ENCODE assay signal across 7 cellular contexts in genomic region chr20:35776513-35777101, GRCh38. TPM values are rescaled to one million over a fixed set of nuclear protein-coding genes. Genes with fewer than 3 reads are reported as not detected.
DNase-seq lines count a peak whose midpoint lies in the region; ATAC-seq and TF ChIP-seq lines count a peak whose summit lies in the region.

No MANE protein-coding gene starts in this region.

- H2BK15ac ChIP-seq in IMR-90 (ENCODE audit: low read depth, low read length): no peak overlapping the region

- no peak overlapping the region for H4K91ac ChIP-seq in IMR-90 (ENCODE audit: insufficient read depth, low read depth, low read length)

- no peak overlapping the region for H4K5ac ChIP-seq in IMR-90 (ENCODE audit: low read depth, low read length)

- no peak overlapping the region for H3K18ac ChIP-seq in IMR-90 (ENCODE audit: low read depth, low read length)

- in situ Hi-C loops in IMR-90 (cut with MboI; ENCODE audit: low sequenced_read_pairs) (no loop called here), SK-MEL-5 (cut with HindIII; ENCODE audit: low pct_unique_long_range_greater_than_20kb, low sequenced_read_pairs) (no loop called here)

- H3K4me3 ChIP-seq in IMR-90 (ENCODE audit: insufficient read depth, low read depth, low read length) (no peak overlapping the region), skeletal muscle tissue (ENCODE audit: low read length in 3 of 3) (peak overlapping the region in 2 of 3 donors; percentile 6 to 35), left lung (no peak overlapping the region)

- no peak for TF ChIP-seq POLR2A in IMR-90 (IDR thresholded peaks at IDR 0.05; ENCODE audit: low read depth, low read length)

- ATAC-seq in IMR-90 (ENCODE audit: low read depth): no peak
- ATAC-seq in HG03025 (IDR thresholded peaks at IDR 0.05; ENCODE audit: low FRiP score, unreplicated experiment): no peak
- no peak for ATAC-seq in left lung

- dilution Hi-C loops in IMR-90 (cut with HindIII; ENCODE audit: low sequenced_read_pairs, unreplicated experiment): no loop called here

- WGBS in IMR-90 (ENCODE audit: extremely low coverage in 2 of 2, insufficient read length in 1 of 2), 2 experiments: 35% methylated on average over 3 of the region's 4 CpGs; no CpG with 5 or more reads in 1 of the 2 experiments

- H3K36me3 ChIP-seq in IMR-90 (ENCODE audit: control insufficient read depth, insufficient read depth, low read length): peaks cover 5% of the 10 kb centered on the region
- peaks cover 0 to 9% (median 0%) of the 10 kb centered on the region in 3 donors for H3K36me3 ChIP-seq in skeletal muscle tissue (ENCODE audit: control insufficient read depth in 3 of 3, insufficient read depth in 3 of 3, low read length in 3 of 3)
- H3K36me3 ChIP-seq in left lung: peaks cover 0 to 26% of the 10 kb centered on the region in 2 donors

- no peak overlapping the region for H2BK20ac ChIP-seq in IMR-90 (ENCODE audit: low read depth, low read length)

- CTCF ChIA-PET in IMR-90 (lab: Yijun Ruan, JAX): no interaction called here

- H3K14ac ChIP-seq in IMR-90 (replicated peaks; ENCODE audit: low read depth, low read length): no peak overlapping the region; the same call in 1 of the 2 replicates

- H2AK5ac ChIP-seq in IMR-90 (ENCODE audit: low read depth, low read length): no peak overlapping the region

- no peaks in the 10 kb centered on the region for H3K27me3 ChIP-seq in IMR-90 (ENCODE audit: control insufficient read depth, insufficient read depth, low read length)
- H3K27me3 ChIP-seq in skeletal muscle tissue (ENCODE audit: control insufficient read depth in 3 of 3, insufficient read depth in 3 of 3, low read length in 3 of 3): no peaks in the 10 kb centered on the region
- H3K27me3 ChIP-seq in left lung: no peaks in the 10 kb centered on the region

- H3K4me1 ChIP-seq in IMR-90 (ENCODE audit: control insufficient read depth, insufficient read depth, low read length) (peaks cover 10% of the 10 kb centered on the region), skeletal muscle tissue (ENCODE audit: control insufficient read depth in 3 of 3, insufficient read depth in 3 of 3, low read length in 3 of 3) (peaks cover 28 to 45% (median 38%) of the 10 kb centered on the region in 3 donors), left lung (peaks cover 13 to 41% of the 10 kb centered on the region in 2 donors)

- BruUV-seq in IMR-90 (replicated peaks; lab: Mats Ljungman, UMichigan): no TSS peak

- POLR2A ChIA-PET in IMR-90 (lab: Charles Lee; ENCODE audit: unreplicated experiment): interaction anchor here (0.6 kb wide), 1 partner anchor 47 kb away, joined by 7 read pairs; no protein-coding TSS in a partner anchor

- no peak overlapping the region for H2BK5ac ChIP-seq in IMR-90 (ENCODE audit: low read depth, low read length, poor library complexity, severe bottlenecking)

- H2AK9ac ChIP-seq in IMR-90 (replicated peaks; ENCODE audit: low read depth, low read length, poor library complexity): no peak overlapping the region

- H3K9me3 ChIP-seq in IMR-90 (ENCODE audit: control insufficient read depth, insufficient read depth, low read length) (no peaks in the 10 kb centered on the region), skeletal muscle tissue (ENCODE audit: control insufficient read depth in 3 of 3, low read length in 3 of 3) (no peaks in the 10 kb centered on the region), left lung (no peaks in the 10 kb centered on the region)

- no peak overlapping the region for H2AFZ ChIP-seq in IMR-90 (replicated peaks; ENCODE audit: low read length, poor library complexity)

- H3K4me2 ChIP-seq in IMR-90 (ENCODE audit: low read depth, low read length): no peak overlapping the region

- H3K23ac ChIP-seq in IMR-90 (ENCODE audit: low read depth, low read length): peak overlapping the region; percentile 54; the same call in 1 of the 2 replicates

- peaks cover 23% of the 10 kb centered on the region; the same call in 1 of the 2 replicates for H4K20me1 ChIP-seq in IMR-90 (ENCODE audit: insufficient read depth, low read length)

- TF ChIP-seq RAD21 in IMR-90 (IDR thresholded peaks at IDR 0.05; ENCODE audit: low read length): no peak

- H3K9ac ChIP-seq in IMR-90 (ENCODE audit: low read depth, low read length): no peak overlapping the region
- peak overlapping the region in 2 of 3 donors; percentile 38 to 42 for H3K9ac ChIP-seq in skeletal muscle tissue (ENCODE audit: low read depth in 1 of 3, low read length in 3 of 3)

- peak; percentile 55 for DNase-seq in IMR-90
- DNase-seq in SK-MEL-5 (ENCODE audit: low read depth, low spot score): peak; percentile 73
- DNase-seq in fibroblast of peridontal ligament (ENCODE audit: extremely low read depth): peak; percentile 58
- no peak for DNase-seq in left lung
- DNase-seq in AML-193 (lab: John Stamatoyannopoulos, UW): no peak

- no peak for TF ChIP-seq CTCF in IMR-90 (conservative IDR thresholded peaks at IDR 0.05; ENCODE audit: low read depth, low read length)
- no peak for TF ChIP-seq CTCF in left lung (IDR thresholded peaks at IDR 0.05)

- H3K27ac ChIP-seq in IMR-90 (ENCODE audit: insufficient read depth, low read length) (no peak overlapping the region), skeletal muscle tissue (ENCODE audit: low read depth, low read length) (peak overlapping the region; percentile 88), left lung (peak overlapping the region in 1 of 2 donors; percentile 23)

- H3K79me1 ChIP-seq in IMR-90 (ENCODE audit: low read depth in 1 of 2, low read length in 2 of 2): peaks cover 48 to 76% of the 10 kb centered on the region in 2 experiments

- peaks cover 17% of the 10 kb centered on the region for H3K9me1 ChIP-seq in IMR-90 (ENCODE audit: insufficient read depth, low read length)

- H4K8ac ChIP-seq in IMR-90 (ENCODE audit: low read depth in 2 of 2, low read length in 2 of 2): no peak overlapping the region; a peak in 1 of 4 replicates

- 0 out of 2 replicates have a peak overlapping the region, but pooled peaks have one; percentile 6 for H3K4ac ChIP-seq in IMR-90 (ENCODE audit: low read depth, low read length)

- no peak overlapping the region for H3K56ac ChIP-seq in IMR-90 (ENCODE audit: extremely low read depth, insufficient read depth, low read length)

- H2BK120ac ChIP-seq in IMR-90 (ENCODE audit: low read depth, low read length): no peak overlapping the region

- intact Hi-C loops in IMR-90 (cut with micrococcal nuclease): no loop called here
- intact Hi-C loops in left lung (cut with DNase I): no loop called here

TF ChIP-seq in IMR-90, 13 proteins besides CTCF, POLR2A, EP300 and RAD21:
- TF ChIP-seq SMC3 (IDR thresholded peaks at IDR 0.05; ENCODE audit: low read depth, low read length) (no peak), NFE2L2 (IDR thresholded peaks at IDR 0.05; ENCODE audit: low read depth, low read length) (no peak), RCOR1 (IDR thresholded peaks at IDR 0.05; ENCODE audit: insufficient replicate concordance, low read length) (no peak), CEBPB (IDR thresholded peaks at IDR 0.05; ENCODE audit: low read depth, low read length) (no peak), MAFK (IDR thresholded peaks at IDR 0.05; ENCODE audit: low read depth, low read length) (no peak)

RNA-seq across cellular contexts. Expression of gene PHF20, which starts 4.8 kb away (rescaled TPM):
- total RNA-seq in IMR-90 (2012; rRNA removed): 22.0 and 30.3 TPM in 2 replicates
- polyA plus RNA-seq in IMR-90 (2012; rRNA removed): 22.5 and 23.6 TPM in 2 replicates
- 19.8 and 29.5 TPM in 2 replicates for polyA plus RNA-seq in IMR-90 (2012; cell fraction: cytosol; rRNA removed)
- 13.4 and 14.4 TPM in 2 replicates for polyA plus RNA-seq in IMR-90 (2012; cell fraction: nucleus; rRNA removed; ENCODE audit: low replicate concordance)
- 44.4 and 44.6 TPM in 2 replicates for total RNA-seq in SK-MEL-5 (2014; rRNA removed; shearing (Covaris generic))
- polyA plus RNA-seq in SK-MEL-5 (2015; cell fraction: cytosol; rRNA removed): 25.7 and 35.4 TPM in 2 replicates
- polyA plus RNA-seq in SK-MEL-5 (2015; cell fraction: nucleus; rRNA removed): 21.2 and 26.9 TPM in 2 replicates
- 26.6 TPM for total RNA-seq in skeletal muscle tissue
- total RNA-seq in left lung: 10 to 100 TPM; 31.1 to 41.2 TPM

RNA-seq across cellular contexts. Expression of gene RBM39, which starts 34.5 kb away (rescaled TPM):
- total RNA-seq in IMR-90 (2012; rRNA removed): 166 and 280 TPM in 2 replicates
- 74.3 and 106 TPM in 2 replicates for polyA plus RNA-seq in IMR-90 (2012; rRNA removed)
- 15.4 and 18.4 TPM in 2 replicates for polyA plus RNA-seq in IMR-90 (2012; cell fraction: cytosol; rRNA removed)
- polyA plus RNA-seq in IMR-90 (2012; cell fraction: nucleus; rRNA removed; ENCODE audit: low replicate concordance): 124 and 726 TPM in 2 replicates
- 286 and 303 TPM in 2 replicates for total RNA-seq in SK-MEL-5 (2014; rRNA removed; shearing (Covaris generic))
- 106 and 124 TPM in 2 replicates for polyA plus RNA-seq in SK-MEL-5 (2015; cell fraction: cytosol; rRNA removed)
- 2,137 and 2,317 TPM in 2 replicates for polyA plus RNA-seq in SK-MEL-5 (2015; cell fraction: nucleus; rRNA removed)
- 407 TPM for total RNA-seq in skeletal muscle tissue
- total RNA-seq in left lung: 100 to 1,000 TPM; 242 to 270 TPM

Comparison
In these comparisons a context has a peak if more than half of its experiments do, and no peak if none do; other contexts are left out.
1. DNase-seq: peak in IMR-90 (single experiment), SK-MEL-5 (single experiment) and fibroblast of peridontal ligament (single experiment); none in left lung (0 of 2) and AML-193 (0 of 2).
2. H3K4me3 ChIP-seq: peak in skeletal muscle tissue (2 of 3); none in IMR-90 (single experiment) and left lung (0 of 2).